In genomic region chr6:135605278-135605790, GRCh38 we compare ENCODE assay signal across 12 cellular contexts.
DNase-seq lines count a peak whose midpoint lies in the region; ATAC-seq lines count a peak whose summit lies in the region.
"Had no signal": no experiment of that assay in that cellular context is flagged by ENCODE, and none has a peak within 500 bp of the region (broad histone marks: within the 10 kb centered on the region; RNA-seq: fewer than 3 reads in every experiment).

No MANE protein-coding gene starts in this region.

- peak overlapping the region; percentile 89 for H3K27ac Mint-ChIP-seq in activated T-cell treated with anti-CD3 and anti-CD28 coated beads, Interleukin-2, amount 50 U/mL, for 24 hours
- peak overlapping the region; percentile 71 for H3K27ac Mint-ChIP-seq in activated T-helper 1 cell treated with anti-CD3 and anti-CD28 coated beads, Interleukin-12 subunit alpha, Interleukin-12 subunit beta, Interleukin-2, Interleukin-4 antibody, amounts not matched to agents 30 ng/mL and 10 ng/mL and 1 ng/mL, durations not matched to agents 14 hours and 24 hours and 36 hours
- H3K27ac Mint-ChIP-seq in activated T-helper 17 cell treated with anti-CD3 and anti-CD28 coated beads, Interleukin-2, amount 50 U/mL, for 72 hours, result no peak overlapping the region
- H3K27ac Mint-ChIP-seq in stimulated activated effector memory CD8-positive, alpha-beta T cell treated with anti-CD3 and anti-CD28 coated beads, Interleukin-12 subunit alpha, Interleukin-12 subunit beta, amount 100 ng/mL, for 72 hours, result peak overlapping the region; percentile 76
- H3K27ac Mint-ChIP-seq: CD4-positive, alpha-beta memory T cell had no signal

- H3K27me3 Mint-ChIP-seq in activated T-cell treated with anti-CD3 and anti-CD28 coated beads, Interleukin-2, amount 50 U/mL, for 24 hours, result no peaks in the 10 kb centered on the region
- H3K27me3 Mint-ChIP-seq in activated T-helper 1 cell treated with anti-CD3 and anti-CD28 coated beads, Interleukin-12 subunit alpha, Interleukin-12 subunit beta, Interleukin-2, Interleukin-4 antibody, amounts not matched to agents 30 ng/mL and 10 ng/mL and 1 ng/mL, durations not matched to agents 14 hours and 24 hours and 36 hours (ENCODE audit: insufficient read depth), result no peaks in the 10 kb centered on the region
- H3K27me3 Mint-ChIP-seq in activated T-helper 17 cell treated with anti-CD3 and anti-CD28 coated beads, Interleukin-2, amount 50 U/mL, for 72 hours, result no peaks in the 10 kb centered on the region
- H3K27me3 Mint-ChIP-seq: CD4-positive, alpha-beta memory T cell had no signal

- no peak for DNase-seq in activated T-cell treated with anti-CD3 and anti-CD28 coated beads, Interleukin-2, amount 50 U/mL, for 24 hours
- DNase-seq in activated T-cell treated with anti-CD3 and anti-CD28 coated beads, Interleukin-2, amount 50 U/mL, for 1 hour, result no peak
- DNase-seq in activated T-helper 1 cell treated with anti-CD3 and anti-CD28 coated beads, Interleukin-12 subunit alpha, Interleukin-12 subunit beta, Interleukin-2, Interleukin-4 antibody, amounts not matched to agents 30 ng/mL and 10 ng/mL and 1 ng/mL, durations not matched to agents 14 hours and 24 hours and 36 hours (ENCODE audit: low spot score), result no peak
- DNase-seq in stimulated activated effector memory CD8-positive, alpha-beta T cell treated with anti-CD3 and anti-CD28 coated beads, Interleukin-12 subunit alpha, Interleukin-12 subunit beta, amount 100 ng/mL, for 72 hours (ENCODE audit: low spot score in 2 of 2), result no peak
- no peak for DNase-seq in KBM-7
- DNase-seq: BE2C; CD4-positive, alpha-beta memory T cell; DMS79; GM23248 had no signal

- intact Hi-C loops in activated T-helper 1 cell treated with anti-CD3 and anti-CD28 coated beads, Interleukin-12 subunit alpha, Interleukin-12 subunit beta, Interleukin-2, Interleukin-4 antibody, amounts not matched to agents 30 ng/mL and 10 ng/mL and 1 ng/mL, durations not matched to agents 14 hours and 24 hours and 36 hours (cut with micrococcal nuclease), result loop anchor here (1.0 to 2.0 kb wide), 6 partner anchors 19 to 107 kb away; no protein-coding TSS in a partner anchor

- ATAC-seq in activated T-helper 17 cell treated with anti-CD3 and anti-CD28 coated beads, Interleukin-2, amount 50 U/mL, for 72 hours (replicated peaks), result peak; percentile 35
- peak; percentile 67 for ATAC-seq in stimulated activated effector memory CD8-positive, alpha-beta T cell treated with anti-CD3 and anti-CD28 coated beads, Interleukin-12 subunit alpha, Interleukin-12 subunit beta, amount 100 ng/mL, for 72 hours
- ATAC-seq: A549, GM12878 had no signal

- no peaks in the 10 kb centered on the region for H3K9me3 Mint-ChIP-seq in activated T-cell treated with anti-CD3 and anti-CD28 coated beads, Interleukin-2, amount 50 U/mL, for 24 hours
- H3K9me3 Mint-ChIP-seq in activated T-helper 1 cell treated with anti-CD3 and anti-CD28 coated beads, Interleukin-12 subunit alpha, Interleukin-12 subunit beta, Interleukin-2, Interleukin-4 antibody, amounts not matched to agents 30 ng/mL and 10 ng/mL and 1 ng/mL, durations not matched to agents 14 hours and 24 hours and 36 hours, result no peaks in the 10 kb centered on the region
- no peaks in the 10 kb centered on the region for H3K9me3 Mint-ChIP-seq in activated T-helper 17 cell treated with anti-CD3 and anti-CD28 coated beads, Interleukin-2, amount 50 U/mL, for 72 hours
- no peaks in the 10 kb centered on the region for H3K9me3 Mint-ChIP-seq in stimulated activated effector memory CD8-positive, alpha-beta T cell treated with anti-CD3 and anti-CD28 coated beads, Interleukin-12 subunit alpha, Interleukin-12 subunit beta, amount 100 ng/mL, for 72 hours

- H3K4me3 Mint-ChIP-seq in activated T-cell treated with anti-CD3 and anti-CD28 coated beads, Interleukin-2, amount 50 U/mL, for 24 hours, result no peak overlapping the region
- no peak overlapping the region for H3K4me3 Mint-ChIP-seq in activated T-helper 1 cell treated with anti-CD3 and anti-CD28 coated beads, Interleukin-12 subunit alpha, Interleukin-12 subunit beta, Interleukin-2, Interleukin-4 antibody, amounts not matched to agents 30 ng/mL and 10 ng/mL and 1 ng/mL, durations not matched to agents 14 hours and 24 hours and 36 hours
- H3K4me3 Mint-ChIP-seq in activated T-helper 17 cell treated with anti-CD3 and anti-CD28 coated beads, Interleukin-2, amount 50 U/mL, for 72 hours, result no peak overlapping the region
- no peak overlapping the region for H3K4me3 Mint-ChIP-seq in stimulated activated effector memory CD8-positive, alpha-beta T cell treated with anti-CD3 and anti-CD28 coated beads, Interleukin-12 subunit alpha, Interleukin-12 subunit beta, amount 100 ng/mL, for 72 hours
- H3K4me3 Mint-ChIP-seq: CD4-positive, alpha-beta memory T cell had no signal

- in situ Hi-C loops in KBM-7 (cut with MboI; ENCODE audit: low pct_unique_long_range_greater_than_20kb, low sequenced_read_pairs), result no loop called here

- no peaks in the 10 kb centered on the region for H3K36me3 Mint-ChIP-seq in activated T-cell treated with anti-CD3 and anti-CD28 coated beads, Interleukin-2, amount 50 U/mL, for 24 hours (ENCODE audit: low read depth)
- H3K36me3 Mint-ChIP-seq in activated T-helper 1 cell treated with anti-CD3 and anti-CD28 coated beads, Interleukin-12 subunit alpha, Interleukin-12 subunit beta, Interleukin-2, Interleukin-4 antibody, amounts not matched to agents 30 ng/mL and 10 ng/mL and 1 ng/mL, durations not matched to agents 14 hours and 24 hours and 36 hours (ENCODE audit: low read depth), result peaks cover 7% of the 10 kb centered on the region
- H3K36me3 Mint-ChIP-seq in activated T-helper 17 cell treated with anti-CD3 and anti-CD28 coated beads, Interleukin-2, amount 50 U/mL, for 72 hours (ENCODE audit: low read depth), result no peaks in the 10 kb centered on the region
- no peaks in the 10 kb centered on the region for H3K36me3 Mint-ChIP-seq in stimulated activated effector memory CD8-positive, alpha-beta T cell treated with anti-CD3 and anti-CD28 coated beads, Interleukin-12 subunit alpha, Interleukin-12 subunit beta, amount 100 ng/mL, for 72 hours
- H3K36me3 Mint-ChIP-seq: CD4-positive, alpha-beta memory T cell had no signal

- H3K4me1 Mint-ChIP-seq in activated T-cell treated with anti-CD3 and anti-CD28 coated beads, Interleukin-2, amount 50 U/mL, for 24 hours (ENCODE audit: low read depth), result peaks cover 39% of the 10 kb centered on the region
- peaks cover 36% of the 10 kb centered on the region for H3K4me1 Mint-ChIP-seq in activated T-helper 1 cell treated with anti-CD3 and anti-CD28 coated beads, Interleukin-12 subunit alpha, Interleukin-12 subunit beta, Interleukin-2, Interleukin-4 antibody, amounts not matched to agents 30 ng/mL and 10 ng/mL and 1 ng/mL, durations not matched to agents 14 hours and 24 hours and 36 hours (ENCODE audit: low read depth)
- H3K4me1 Mint-ChIP-seq in activated T-helper 17 cell treated with anti-CD3 and anti-CD28 coated beads, Interleukin-2, amount 50 U/mL, for 72 hours, result no peaks in the 10 kb centered on the region
- peaks cover 13% of the 10 kb centered on the region for H3K4me1 Mint-ChIP-seq in stimulated activated effector memory CD8-positive, alpha-beta T cell treated with anti-CD3 and anti-CD28 coated beads, Interleukin-12 subunit alpha, Interleukin-12 subunit beta, amount 100 ng/mL, for 72 hours
- H3K4me1 Mint-ChIP-seq: CD4-positive, alpha-beta memory T cell had no signal
